Comparison of ENCODE assay signal across 8 cellular contexts in genomic region chr5:143401846-143402463, GRCh38. TPM values are rescaled to one million over a fixed set of nuclear protein-coding genes. Genes with fewer than 3 reads are reported as not detected.
A peak's percentile ranks its signal among the peaks of the same experiment; 100 is the strongest.
DNase-seq lines count a peak whose midpoint lies in the region; ATAC-seq and TF ChIP-seq lines count a peak whose summit lies in the region.

No MANE protein-coding gene starts in this region.

- H3K9ac ChIP-seq in endodermal cell (ENCODE audit: extremely low read depth, low read length, poor library complexity, severe bottlenecking) (peak overlapping the region; percentile 32), neural progenitor cell (no peak overlapping the region)

- H3K4me3 ChIP-seq in endodermal cell (ENCODE audit: low read length) (peak overlapping the region; percentile 89), neural progenitor cell (peak overlapping the region; percentile 65)

- peak; percentile 44 for DNase-seq in NCI-H1092 treated with DMSO at 0.1 percent for 48 hours (lab: John Stamatoyannopoulos, UW)
- no peak for DNase-seq in NCI-H1092 (lab: John Stamatoyannopoulos, UW)
- DNase-seq in SHP77 treated with DMSO at 0.1 percent for 48 hours (lab: John Stamatoyannopoulos, UW), result peak; percentile 46
- DNase-seq in endodermal cell, result peak; percentile 51
- no peak for DNase-seq in neural progenitor cell (ENCODE audit: low spot score)
- no peak for DNase-seq in glomerular visceral epithelial cell (ENCODE audit: extremely low spot score)

- H3K27ac ChIP-seq in endodermal cell (ENCODE audit: low read depth, low read length) (no peak overlapping the region), neural progenitor cell (no peak overlapping the region)

- H3K27me3 ChIP-seq in endodermal cell (ENCODE audit: control insufficient read depth, insufficient read depth, low read length, poor library complexity, severe bottlenecking), result no peaks in the 10 kb centered on the region
- H3K27me3 ChIP-seq in neural progenitor cell, result peaks cover 74% of the 10 kb centered on the region

- H3K36me3 Mint-ChIP-seq in endodermal cell (ENCODE audit: low read depth) (peaks cover 13% of the 10 kb centered on the region), neural progenitor cell (peaks cover 6% of the 10 kb centered on the region)

- H3K9me3 ChIP-seq in endodermal cell (ENCODE audit: control insufficient read depth, low read length), result peaks cover 4% of the 10 kb centered on the region
- no peaks in the 10 kb centered on the region for H3K9me3 ChIP-seq in neural progenitor cell (ENCODE audit: low read depth)

- H3K9me3 Mint-ChIP-seq in endodermal cell, result no peaks in the 10 kb centered on the region
- H3K9me3 Mint-ChIP-seq in neural progenitor cell, result peaks cover 4% of the 10 kb centered on the region

- TF ChIP-seq CTCF in endodermal cell (conservative IDR thresholded peaks at IDR 0.05), result no peak
- no peak for TF ChIP-seq CTCF in neural progenitor cell (IDR thresholded peaks at IDR 0.05)

- no peak overlapping the region for H2AFZ ChIP-seq in neural progenitor cell (replicated peaks)

- no peaks in the 10 kb centered on the region for H3K79me2 ChIP-seq in neural progenitor cell (ENCODE audit: low read depth)

- H3K27ac Mint-ChIP-seq in endodermal cell (no peak overlapping the region), neural progenitor cell (no peak overlapping the region)

- H3K4me2 ChIP-seq in neural progenitor cell, result peak overlapping the region; percentile 85

- H3K27me3 Mint-ChIP-seq in endodermal cell (ENCODE audit: insufficient read depth), result peaks cover 27% of the 10 kb centered on the region
- peaks cover 25% of the 10 kb centered on the region for H3K27me3 Mint-ChIP-seq in neural progenitor cell (ENCODE audit: insufficient read depth, low read depth)

- peaks cover 8% of the 10 kb centered on the region for H3K36me3 ChIP-seq in endodermal cell (ENCODE audit: control insufficient read depth, insufficient read depth, low read length)
- no peaks in the 10 kb centered on the region for H3K36me3 ChIP-seq in neural progenitor cell

- peaks cover 7% of the 10 kb centered on the region for H3K4me1 ChIP-seq in endodermal cell (ENCODE audit: control insufficient read depth, insufficient read depth, low read length)
- peaks cover 34% of the 10 kb centered on the region for H3K4me1 ChIP-seq in neural progenitor cell

- peaks cover 31% of the 10 kb centered on the region for H3F3A ChIP-seq in neural progenitor cell (ENCODE audit: low read depth)

- H3K4me1 Mint-ChIP-seq in endodermal cell (peaks cover 44% of the 10 kb centered on the region), neural progenitor cell (peaks cover 19% of the 10 kb centered on the region)

- 12 to 20% methylated on average over 13 to 19 of the region's 19 CpGs for WGBS in endodermal cell (ENCODE audit: insufficient coverage in 1 of 2, insufficient read length in 1 of 2), 2 experiments

- peaks cover 8% of the 10 kb centered on the region for H4K20me1 ChIP-seq in neural progenitor cell (ENCODE audit: low read depth)

- H3K4me3 Mint-ChIP-seq in endodermal cell (peak overlapping the region; percentile 79), neural progenitor cell (peak overlapping the region; percentile 87)

- ATAC-seq in HG03280 (IDR thresholded peaks at IDR 0.05; ENCODE audit: unreplicated experiment), result no peak
- no peak for ATAC-seq in HG03521 (IDR thresholded peaks at IDR 0.05; ENCODE audit: unreplicated experiment)

RNA-seq across cellular contexts. Expression of gene NR3C1, which starts 1.5 kb away (rescaled TPM):
- total RNA-seq in endodermal cell (10 to 100 TPM in 1 of 2 donors, 1 to 10 TPM in 1; 9.5 to 20.5 TPM), neural progenitor cell (ENCODE audit: low replicate concordance) (0.17 and 0.37 TPM in 2 replicates)
- 5.1 TPM for polyA plus RNA-seq in endodermal cell (2013, experiment 1 of 2)
- polyA plus RNA-seq in endodermal cell (2013, experiment 2 of 2), result 4.6 TPM

Comparison
In these comparisons a context has a peak if more than half of its experiments do, and no peak if none do; other contexts are left out.
1. DNase-seq: peak in NCI-H1092 treated with DMSO at 0.1 percent for 48 hours (single experiment), SHP77 treated with DMSO at 0.1 percent for 48 hours (single experiment) and endodermal cell (single experiment); none in NCI-H1092 (single experiment), neural progenitor cell (single experiment) and glomerular visceral epithelial cell (single experiment).